In the genomic region with DNA sequence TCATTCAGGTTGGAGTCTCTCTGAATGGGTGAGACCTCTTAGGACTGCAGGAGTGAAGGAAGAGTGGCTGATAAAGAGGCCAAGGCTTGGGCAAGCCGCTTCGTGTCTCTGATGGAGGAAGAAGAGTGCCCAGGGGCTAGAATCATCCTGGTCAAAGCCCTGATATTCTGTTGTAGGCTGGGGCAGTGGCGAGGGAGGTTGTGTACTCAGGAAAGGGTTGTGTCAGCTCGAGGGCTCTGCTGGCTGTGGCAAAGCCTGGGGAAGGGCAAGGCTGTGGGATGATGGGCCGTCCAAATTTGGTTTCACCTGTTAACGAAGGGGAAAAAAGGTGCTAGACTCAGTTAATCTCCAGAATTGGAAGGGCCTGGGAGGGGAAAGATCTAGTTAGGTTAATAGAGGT, we compare ENCODE assay signal across 14 cellular contexts.
"Had no signal": no experiment of that assay in that cellular context is flagged by ENCODE, and none has a peak within 500 bp of the region (broad histone marks: within the 10 kb centered on the region; RNA-seq: fewer than 3 reads in every experiment).

No MANE protein-coding gene starts in this region.

- DNase-seq: activated CD4-positive, alpha-beta memory T cell treated with anti-CD3 and anti-CD28 coated beads for 36 hours; activated CD4-positive, alpha-beta T cell treated with anti-CD3 and anti-CD28 coated beads for 1 hour; activated naive CD4-positive, alpha-beta T cell treated with Interleukin-2 at 50 U/mL for 16 hours; activated T-cell treated with anti-CD3 and anti-CD28 coated beads, Interleukin-2, amount 50 U/mL, for 48 hours; adrenal gland; caudate nucleus; colonic mucosa; effector CD4-positive, alpha-beta T cell; kidney glomerular epithelial cell; stimulated activated CD4-positive, alpha-beta T cell treated with anti-CD3 and anti-CD28 coated beads, Interleukin-12 subunit alpha, Interleukin-12 subunit beta, amount 100 ng/mL, for 4 hours; stimulated activated naive CD4-positive, alpha-beta T cell treated with Interleukin-2 at 50 U/mL for 16 hours had no signal

- H3K27me3 Mint-ChIP-seq: activated CD4-positive, alpha-beta memory T cell treated with anti-CD3 and anti-CD28 coated beads for 36 hours had no signal

- H3K4me3 Mint-ChIP-seq: activated CD4-positive, alpha-beta memory T cell treated with anti-CD3 and anti-CD28 coated beads for 36 hours had no signal

- H3K27me3 ChIP-seq: adrenal gland, colonic mucosa, gastroesophageal sphincter, hepatocyte had no signal

- ATAC-seq: gastroesophageal sphincter had no signal

- H3K9me3 ChIP-seq: adrenal gland, colonic mucosa, gastroesophageal sphincter had no signal

- H3K27ac Mint-ChIP-seq: activated CD4-positive, alpha-beta memory T cell treated with anti-CD3 and anti-CD28 coated beads for 36 hours had no signal

- H3K27ac ChIP-seq: adrenal gland, colonic mucosa, epithelial cell of prostate, gastroesophageal sphincter, hepatocyte had no signal

- H3K36me3 ChIP-seq: adrenal gland, colonic mucosa, gastroesophageal sphincter had no signal

- H3K36me3 Mint-ChIP-seq: activated CD4-positive, alpha-beta memory T cell treated with anti-CD3 and anti-CD28 coated beads for 36 hours had no signal

- H3K9me3 Mint-ChIP-seq: activated CD4-positive, alpha-beta memory T cell treated with anti-CD3 and anti-CD28 coated beads for 36 hours had no signal

- H3K4me3 ChIP-seq: adrenal gland, colonic mucosa, gastroesophageal sphincter, hepatocyte had no signal
